1 cellular context compared by ENCODE assay signal in the genomic region with DNA sequence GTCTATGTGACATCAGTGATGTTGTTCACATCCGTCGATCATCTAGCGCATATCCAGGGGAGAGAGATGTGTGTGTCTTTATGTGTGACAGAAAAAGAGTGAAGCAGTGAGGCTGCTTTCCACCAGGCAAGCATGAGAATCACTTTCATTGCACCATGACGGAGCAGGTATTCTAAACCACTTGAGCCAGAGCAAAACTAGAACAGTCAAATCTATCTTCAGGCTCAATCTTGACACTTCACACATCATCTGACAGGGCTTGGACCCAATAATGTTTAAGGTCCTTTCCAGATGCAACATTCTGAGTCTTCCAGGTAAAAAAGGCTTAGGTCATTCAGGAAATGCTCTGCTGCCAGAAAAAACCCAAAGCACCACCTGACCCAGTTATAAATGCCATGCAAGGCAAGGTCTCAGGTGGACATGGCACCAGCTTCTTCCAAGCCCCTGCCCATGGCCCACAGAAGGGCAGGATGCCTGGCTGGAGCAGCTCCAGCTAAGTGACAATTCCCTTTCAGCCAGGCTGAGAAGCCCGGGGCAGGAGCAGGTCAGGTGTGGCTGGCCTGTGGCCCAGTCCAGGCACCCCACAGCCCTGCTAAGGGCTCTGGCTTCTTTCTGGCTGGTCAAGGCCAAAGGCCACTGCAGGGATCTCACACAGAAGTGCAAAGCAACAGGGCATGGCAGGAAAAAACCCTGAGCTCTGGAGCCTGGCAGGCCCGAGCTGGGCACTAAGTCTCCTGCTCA.
TF ChIP-seq lines count a peak whose summit lies in the region.

No MANE protein-coding gene starts in this region.

TF ChIP-seq in liver, 16 proteins besides CTCF, POLR2A, EP300 and RAD21:
- TF ChIP-seq, protein P1, sequence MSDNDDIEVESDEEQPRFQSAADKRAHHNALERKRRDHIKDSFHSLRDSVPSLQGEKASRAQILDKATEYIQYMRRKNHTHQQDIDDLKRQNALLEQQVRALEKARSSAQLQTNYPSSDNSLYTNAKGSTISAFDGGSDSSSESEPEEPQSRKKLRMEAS (IDR thresholded peaks at IDR 0.05), result peak; percentile 66
- TF ChIP-seq HNF4A (conservative IDR thresholded peaks at IDR 0.05) (peak; percentile 81 to 89), EGR1 (IDR thresholded peaks at IDR 0.05; ENCODE audit: low read depth in 2 of 2) (no peak), YY1 (IDR thresholded peaks at IDR 0.05) (peak; percentile 42), SP1 (IDR thresholded peaks at IDR 0.05) (peak; percentile 79), JUND (IDR thresholded peaks at IDR 0.05) (peak in 1 of 2 donors; percentile 29), TAF1 (conservative IDR thresholded peaks at IDR 0.05) (no peak), HNF4G (IDR thresholded peaks at IDR 0.05) (peak; percentile 59), GABPA (IDR thresholded peaks at IDR 0.05 in 1 of 2, conservative IDR thresholded peaks at IDR 0.05 in 1 of 2) (peak in 1 of 2 donors; percentile 28), FOXA1 (IDR thresholded peaks at IDR 0.05) (no peak), RXRA (IDR thresholded peaks at IDR 0.05) (peak; percentile 84 to 96), NR2F2 (IDR thresholded peaks at IDR 0.05) (peak; percentile 64), FOXA2 (IDR thresholded peaks at IDR 0.05) (no peak)
- TF ChIP-seq, protein P2, sequence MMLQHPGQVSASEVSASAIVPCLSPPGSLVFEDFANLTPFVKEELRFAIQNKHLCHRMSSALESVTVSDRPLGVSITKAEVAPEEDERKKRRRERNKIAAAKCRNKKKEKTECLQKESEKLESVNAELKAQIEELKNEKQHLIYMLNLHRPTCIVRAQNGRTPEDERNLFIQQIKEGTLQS (IDR thresholded peaks at IDR 0.05), result no peak
- TF ChIP-seq, protein P3, sequence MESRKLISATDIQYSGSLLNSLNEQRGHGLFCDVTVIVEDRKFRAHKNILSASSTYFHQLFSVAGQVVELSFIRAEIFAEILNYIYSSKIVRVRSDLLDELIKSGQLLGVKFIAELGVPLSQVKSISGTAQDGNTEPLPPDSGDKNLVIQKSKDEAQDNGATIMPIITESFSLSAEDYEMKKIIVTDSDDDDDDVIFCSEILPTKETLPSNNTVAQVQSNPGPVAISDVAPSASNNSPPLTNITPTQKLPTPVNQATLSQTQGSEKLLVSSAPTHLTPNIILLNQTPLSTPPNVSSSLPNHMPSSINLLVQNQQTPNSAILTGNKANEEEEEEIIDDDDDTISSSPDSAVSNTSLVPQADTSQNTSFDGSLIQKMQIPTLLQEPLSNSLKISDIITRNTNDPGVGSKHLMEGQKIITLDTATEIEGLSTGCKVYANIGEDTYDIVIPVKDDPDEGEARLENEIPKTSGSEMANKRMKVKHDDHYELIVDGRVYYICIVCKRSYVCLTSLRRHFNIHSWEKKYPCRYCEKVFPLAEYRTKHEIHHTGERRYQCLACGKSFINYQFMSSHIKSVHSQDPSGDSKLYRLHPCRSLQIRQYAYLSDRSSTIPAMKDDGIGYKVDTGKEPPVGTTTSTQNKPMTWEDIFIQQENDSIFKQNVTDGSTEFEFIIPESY (IDR thresholded peaks at IDR 0.05), result peak; percentile 60
- TF ChIP-seq, protein P4, sequence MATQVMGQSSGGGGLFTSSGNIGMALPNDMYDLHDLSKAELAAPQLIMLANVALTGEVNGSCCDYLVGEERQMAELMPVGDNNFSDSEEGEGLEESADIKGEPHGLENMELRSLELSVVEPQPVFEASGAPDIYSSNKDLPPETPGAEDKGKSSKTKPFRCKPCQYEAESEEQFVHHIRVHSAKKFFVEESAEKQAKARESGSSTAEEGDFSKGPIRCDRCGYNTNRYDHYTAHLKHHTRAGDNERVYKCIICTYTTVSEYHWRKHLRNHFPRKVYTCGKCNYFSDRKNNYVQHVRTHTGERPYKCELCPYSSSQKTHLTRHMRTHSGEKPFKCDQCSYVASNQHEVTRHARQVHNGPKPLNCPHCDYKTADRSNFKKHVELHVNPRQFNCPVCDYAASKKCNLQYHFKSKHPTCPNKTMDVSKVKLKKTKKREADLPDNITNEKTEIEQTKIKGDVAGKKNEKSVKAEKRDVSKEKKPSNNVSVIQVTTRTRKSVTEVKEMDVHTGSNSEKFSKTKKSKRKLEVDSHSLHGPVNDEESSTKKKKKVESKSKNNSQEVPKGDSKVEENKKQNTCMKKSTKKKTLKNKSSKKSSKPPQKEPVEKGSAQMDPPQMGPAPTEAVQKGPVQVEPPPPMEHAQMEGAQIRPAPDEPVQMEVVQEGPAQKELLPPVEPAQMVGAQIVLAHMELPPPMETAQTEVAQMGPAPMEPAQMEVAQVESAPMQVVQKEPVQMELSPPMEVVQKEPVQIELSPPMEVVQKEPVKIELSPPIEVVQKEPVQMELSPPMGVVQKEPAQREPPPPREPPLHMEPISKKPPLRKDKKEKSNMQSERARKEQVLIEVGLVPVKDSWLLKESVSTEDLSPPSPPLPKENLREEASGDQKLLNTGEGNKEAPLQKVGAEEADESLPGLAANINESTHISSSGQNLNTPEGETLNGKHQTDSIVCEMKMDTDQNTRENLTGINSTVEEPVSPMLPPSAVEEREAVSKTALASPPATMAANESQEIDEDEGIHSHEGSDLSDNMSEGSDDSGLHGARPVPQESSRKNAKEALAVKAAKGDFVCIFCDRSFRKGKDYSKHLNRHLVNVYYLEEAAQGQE (IDR thresholded peaks at IDR 0.05), result no peak
